Comparison of ENCODE assay signal across 15 cellular contexts in the genomic region with DNA sequence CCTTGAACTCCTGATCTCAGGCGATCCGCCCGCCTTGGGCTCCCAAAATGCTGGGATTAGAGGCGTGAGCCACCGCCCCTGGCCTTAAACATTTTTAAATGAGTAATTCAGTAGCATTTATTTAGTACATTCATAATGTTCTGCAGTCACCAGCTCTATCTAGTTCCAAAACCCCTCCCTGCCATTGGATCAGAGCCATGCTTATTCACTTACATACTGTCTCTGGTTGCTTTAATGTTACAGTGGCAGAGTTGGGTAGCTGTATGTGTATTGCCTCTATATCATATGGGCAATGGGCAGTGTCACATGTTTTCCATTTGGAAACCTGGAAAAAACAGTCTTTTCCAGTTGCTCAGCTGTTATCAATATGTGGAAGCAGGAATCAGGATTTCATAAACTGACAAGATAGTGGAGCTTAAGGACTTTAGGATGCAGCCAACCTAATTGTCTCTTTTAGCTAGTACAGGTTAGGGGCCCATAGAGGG. TPM values are rescaled to one million over a fixed set of nuclear protein-coding genes. Genes with fewer than 3 reads are reported as not detected.
DNase-seq lines count a peak whose midpoint lies in the region; ATAC-seq and TF ChIP-seq lines count a peak whose summit lies in the region.
"Had no signal": no experiment of that assay in that cellular context is flagged by ENCODE, and none has a peak within 500 bp of the region (broad histone marks: within the 10 kb centered on the region; RNA-seq: fewer than 3 reads in every experiment).

No MANE protein-coding gene starts in this region.

- POLR2A ChIA-PET in MCF 10A (lab: Yijun Ruan, JAX), result interaction anchor here (0.9 to 3.3 kb wide), 14 partner anchors 9 to 113 kb away, joined by 3 to 37 read pairs (median 4); partner anchors contain the start of genes COA4, MRPL48, PAAF1 and RAB6A
- POLR2A ChIA-PET in Caco-2 (lab: Charles Lee), result no interaction called here

- H3K27me3 Mint-ChIP-seq in MCF 10A (ENCODE audit: insufficient read depth, unreplicated experiment) (no peaks in the 10 kb centered on the region), Caco-2 (ENCODE audit: insufficient read depth, unreplicated experiment) (no peaks in the 10 kb centered on the region)
- H3K27me3 Mint-ChIP-seq in natural killer cell treated with Interleukin-12 subunit alpha and Interleukin-12 subunit beta and Interleukin-15 and Interleukin-18, amount 100 ng/mL, for 72 hours, result no peaks in the 10 kb centered on the region
- H3K27me3 Mint-ChIP-seq: memory B cell had no signal

- no peak overlapping the region for H3K4me3 Mint-ChIP-seq in MCF 10A (ENCODE audit: unreplicated experiment)
- no peak overlapping the region for H3K4me3 Mint-ChIP-seq in Caco-2 (ENCODE audit: unreplicated experiment)
- H3K4me3 Mint-ChIP-seq in natural killer cell treated with Interleukin-12 subunit alpha and Interleukin-12 subunit beta and Interleukin-15 and Interleukin-18, amount 100 ng/mL, for 72 hours, result no peak overlapping the region
- H3K4me3 Mint-ChIP-seq: memory B cell had no signal

- H3K27ac ChIP-seq in breast epithelium (no peak overlapping the region), right atrium auricular region (peak overlapping the region; percentile 64 to 80)

- no peaks in the 10 kb centered on the region for H3K9me3 Mint-ChIP-seq in MCF 10A (ENCODE audit: unreplicated experiment)
- H3K9me3 Mint-ChIP-seq in Caco-2 (ENCODE audit: unreplicated experiment), result no peaks in the 10 kb centered on the region
- no peaks in the 10 kb centered on the region for H3K9me3 Mint-ChIP-seq in natural killer cell treated with Interleukin-12 subunit alpha and Interleukin-12 subunit beta and Interleukin-15 and Interleukin-18, amount 100 ng/mL, for 72 hours
- H3K9me3 Mint-ChIP-seq: memory B cell had no signal

- H3K36me3 Mint-ChIP-seq in MCF 10A (ENCODE audit: insufficient read depth, unreplicated experiment), result peaks cover 50% of the 10 kb centered on the region
- H3K36me3 Mint-ChIP-seq in Caco-2 (ENCODE audit: insufficient read depth, unreplicated experiment), result peaks cover 31% of the 10 kb centered on the region
- peaks cover 7% of the 10 kb centered on the region for H3K36me3 Mint-ChIP-seq in natural killer cell treated with Interleukin-12 subunit alpha and Interleukin-12 subunit beta and Interleukin-15 and Interleukin-18, amount 100 ng/mL, for 72 hours

- ATAC-seq in natural killer cell treated with Interleukin-12 subunit alpha and Interleukin-12 subunit beta and Interleukin-15 and Interleukin-18, amount 100 ng/mL, for 72 hours, result no peak
- ATAC-seq in HG03442 (IDR thresholded peaks at IDR 0.05; ENCODE audit: unreplicated experiment), result no peak

- H3K9me3 ChIP-seq in breast epithelium, result no peaks in the 10 kb centered on the region
- H3K9me3 ChIP-seq in right atrium auricular region, result no peaks in the 10 kb centered on the region
- H3K9me3 ChIP-seq in Caco-2, result no peaks in the 10 kb centered on the region
- H3K9me3 ChIP-seq: tibial nerve had no signal

- intact Hi-C loops in MCF 10A (cut with micrococcal nuclease), result loop anchor here (1.0 kb wide), 1 partner anchor 105 kb away; the partner anchor contains the start of gene RAB6A
- intact Hi-C loops in breast epithelium (cut with DNase I; ENCODE audit: low total_unique reads), result no loop called here
- intact Hi-C loops in Caco-2 (cut with micrococcal nuclease; ENCODE audit: unreplicated experiment), result no loop called here

- BruUV-seq in MCF 10A (replicated peaks; lab: Mats Ljungman, UMichigan) (no TSS peak), Caco-2 (replicated peaks; lab: Mats Ljungman, UMichigan) (no TSS peak)

- no peak overlapping the region for H3K4me3 ChIP-seq in breast epithelium
- no peak overlapping the region for H3K4me3 ChIP-seq in right atrium auricular region
- H3K4me3 ChIP-seq in Caco-2 (ENCODE audit: low read depth, low read length), result no peak overlapping the region
- H3K4me3 ChIP-seq: SK-N-MC, tibial nerve had no signal

- H3K27ac Mint-ChIP-seq in MCF 10A (ENCODE audit: low read depth, unreplicated experiment), result no peak overlapping the region
- H3K27ac Mint-ChIP-seq in Caco-2 (ENCODE audit: unreplicated experiment), result no peak overlapping the region
- H3K27ac Mint-ChIP-seq in natural killer cell treated with Interleukin-12 subunit alpha and Interleukin-12 subunit beta and Interleukin-15 and Interleukin-18, amount 100 ng/mL, for 72 hours, result no peak overlapping the region
- H3K27ac Mint-ChIP-seq: memory B cell had no signal

- H3K36me3 ChIP-seq in breast epithelium (no peaks in the 10 kb centered on the region), right atrium auricular region (peaks cover 14% of the 10 kb centered on the region), Caco-2 (ENCODE audit: control insufficient read depth, insufficient read depth, low read length) (0 out of 2 replicates have a peak, but pooled peaks cover 1% of the 10 kb centered on the region)

- TF ChIP-seq CTCF in MCF 10A (IDR thresholded peaks at IDR 0.05; ENCODE audit: unreplicated experiment), result no peak
- no peak for TF ChIP-seq CTCF in breast epithelium (IDR thresholded peaks at IDR 0.05)
- no peak for TF ChIP-seq CTCF in right atrium auricular region (IDR thresholded peaks at IDR 0.05)
- TF ChIP-seq CTCF in Caco-2 (IDR thresholded peaks at IDR 0.05; ENCODE audit: insufficient read depth in 1 of 2, low read depth in 1 of 2, low read length in 1 of 2, severe bottlenecking in 1 of 2, unreplicated experiment in 1 of 2), result no peak

- TF ChIP-seq POLR2A in breast epithelium (IDR thresholded peaks at IDR 0.05), result no peak

- peak; percentile 49 for DNase-seq in MCF 10A (ENCODE audit: unreplicated experiment)
- no peak for DNase-seq in breast epithelium (ENCODE audit: low spot score in 2 of 2)
- DNase-seq in astrocyte of the hippocampus (ENCODE audit: low read depth, low spot score), result peak; percentile 12
- no peak for DNase-seq in right atrium auricular region (ENCODE audit: low spot score)
- DNase-seq in stromal cell of bone marrow (ENCODE audit: low read depth), result peak; percentile 38
- no peak for DNase-seq in Caco-2
- DNase-seq in natural killer cell treated with Interleukin-12 subunit alpha and Interleukin-12 subunit beta and Interleukin-15 and Interleukin-18, amount 100 ng/mL, for 72 hours (ENCODE audit: low spot score), result no peak
- DNase-seq: activated CD4-positive, alpha-beta T cell treated with anti-CD3 and anti-CD28 coated beads for 1 hour; central memory CD4-positive, alpha-beta T cell; NCI-H1092 treated with DMSO at 0.1 percent for 48 hours; NCI-H748 treated with DMSO at 0.1 percent for 48 hours had no signal

- H3K4me1 ChIP-seq in breast epithelium, result no peaks in the 10 kb centered on the region
- peaks cover 0 to 13% of the 10 kb centered on the region in 2 donors for H3K4me1 ChIP-seq in right atrium auricular region
- peaks cover 22% of the 10 kb centered on the region for H3K4me1 ChIP-seq in Caco-2
- H3K4me1 ChIP-seq: tibial nerve had no signal

- H3K4me1 Mint-ChIP-seq in MCF 10A (ENCODE audit: insufficient read depth, unreplicated experiment) (peaks cover 13% of the 10 kb centered on the region), Caco-2 (ENCODE audit: low read depth, unreplicated experiment) (peaks cover 12% of the 10 kb centered on the region)
- H3K4me1 Mint-ChIP-seq in natural killer cell treated with Interleukin-12 subunit alpha and Interleukin-12 subunit beta and Interleukin-15 and Interleukin-18, amount 100 ng/mL, for 72 hours (ENCODE audit: low read depth in 2 of 2), result peaks cover 0 to 2% of the 10 kb centered on the region in 2 donors

- CTCF ChIA-PET in MCF 10A (lab: Yijun Ruan, JAX), result interaction anchor here (0.9 kb wide), 2 partner anchors 26 to 84 kb away, joined by 4 to 6 read pairs; no protein-coding TSS in a partner anchor
- CTCF ChIA-PET in Caco-2 (lab: Charles Lee), result no interaction called here

- H3K27me3 ChIP-seq in breast epithelium, result no peaks in the 10 kb centered on the region
- no peaks in the 10 kb centered on the region for H3K27me3 ChIP-seq in right atrium auricular region
- H3K27me3 ChIP-seq in Caco-2 (replicated peaks; ENCODE audit: control insufficient read depth, insufficient read depth, low read length), result no peaks in the 10 kb centered on the region
- H3K27me3 ChIP-seq: tibial nerve had no signal

RNA-seq across cellular contexts. Expression of gene COA4, which starts 10.5 kb away (rescaled TPM):
- 87.1 and 103 TPM in 2 replicates for total RNA-seq in MCF 10A (2022)
- total RNA-seq in breast epithelium, result 10 to 100 TPM; 58.9 to 76.7 (median 74.2) TPM
- 100 to 1,000 TPM in 1 of 2 donors, 10 to 100 TPM in 1; 90.7 to 102 TPM for total RNA-seq in right atrium auricular region
- total RNA-seq in Caco-2 (2022), result 127 and 137 TPM in 2 replicates
- total RNA-seq in natural killer cell treated with Interleukin-12 subunit alpha and Interleukin-12 subunit beta and Interleukin-15 and Interleukin-18, amount 100 ng/mL, for 72 hours, result 100 to 1,000 TPM in 1 of 2 donors, 10 to 100 TPM in 1; 77.2 to 101 TPM

RNA-seq across cellular contexts. Expression of gene PAAF1, which starts 10.7 kb away (rescaled TPM):
- total RNA-seq in MCF 10A (2022), result 21.6 and 26.4 TPM in 2 replicates
- 10 to 100 TPM in 1 of 3 donors, 1 to 10 TPM in 2; 8.5 to 19.0 (median 9.5) TPM for total RNA-seq in breast epithelium
- 10 to 100 TPM; 10.2 to 12.3 TPM for total RNA-seq in right atrium auricular region
- total RNA-seq in Caco-2 (2022), result 51.6 and 53.4 TPM in 2 replicates
- 10 to 100 TPM; 22.5 to 26.3 TPM for total RNA-seq in natural killer cell treated with Interleukin-12 subunit alpha and Interleukin-12 subunit beta and Interleukin-15 and Interleukin-18, amount 100 ng/mL, for 72 hours

Comparison
In these comparisons a context has a peak if more than half of its experiments do, and no peak if none do; other contexts are left out.
1. DNase-seq: peak in MCF 10A (single experiment), astrocyte of the hippocampus (single experiment) and stromal cell of bone marrow (single experiment); none in breast epithelium (0 of 2), right atrium auricular region (single experiment), Caco-2 (0 of 2) and natural killer cell treated with Interleukin-12 subunit alpha and Interleukin-12 subunit beta and Interleukin-15 and Interleukin-18, amount 100 ng/mL, for 72 hours (single experiment).
2. H3K27ac ChIP-seq: peak in right atrium auricular region (2 of 2); none in breast epithelium (0 of 2).